ENCODE assay signal across 1 cellular context in genomic region chr2:237830522-237830921, GRCh38.
TF ChIP-seq lines count a peak whose summit lies in the region.

No MANE protein-coding gene starts in this region.

TF ChIP-seq in HepG2, 621 proteins besides CTCF, POLR2A, EP300 and RAD21 (continued from another document):
- TF ChIP-seq ZFP36 (IDR thresholded peaks at IDR 0.05; ENCODE audit: borderline replicate concordance, low read depth, low read length, partially characterized antibody) (no peak), ARID5B (CRISPR knock-in tag; IDR thresholded peaks at IDR 0.05) (no peak), ZNF761 (CRISPR knock-in tag; conservative IDR thresholded peaks at IDR 0.05) (no peak), MIXL1 (CRISPR knock-in tag; IDR thresholded peaks at IDR 0.05) (peak; percentile 53; the same call in 1 of the 2 replicates), ZNF292 (CRISPR knock-in tag; IDR thresholded peaks at IDR 0.05; ENCODE audit: borderline replicate concordance, low read depth) (no peak), SRSF9 (IDR thresholded peaks at IDR 0.05; ENCODE audit: borderline replicate concordance, insufficient read depth, low read depth, low read length, poor library complexity, severe bottlenecking) (no peak)
